Comparison of ENCODE assay signal across 14 cellular contexts in genomic region chr1:62230724-62231123, GRCh38. TPM values are rescaled to one million over a fixed set of nuclear protein-coding genes. Genes with fewer than 3 reads are reported as not detected.
DNase-seq lines count a peak whose midpoint lies in the region; ATAC-seq, FAIRE-seq and TF ChIP-seq lines count a peak whose summit lies in the region.
"Had no signal": no experiment of that assay in that cellular context is flagged by ENCODE, and none has a peak within 500 bp of the region (broad histone marks: within the 10 kb centered on the region; RNA-seq: fewer than 3 reads in every experiment).

No MANE protein-coding gene starts in this region.

- H2BK15ac ChIP-seq in IMR-90 (ENCODE audit: low read depth, low read length): no peak overlapping the region

- no peak overlapping the region for H3K14ac ChIP-seq in IMR-90 (replicated peaks; ENCODE audit: low read depth, low read length)

- no peak overlapping the region for H3K23ac ChIP-seq in IMR-90 (ENCODE audit: low read depth, low read length)

- no peak overlapping the region for H2AFZ ChIP-seq in IMR-90 (replicated peaks; ENCODE audit: low read length, poor library complexity)

- H4K8ac ChIP-seq in IMR-90 (ENCODE audit: low read depth in 2 of 2, low read length in 2 of 2): no peak overlapping the region

- H4K20me1 ChIP-seq in IMR-90 (ENCODE audit: insufficient read depth, low read length): no peaks in the 10 kb centered on the region

- no peak for TF ChIP-seq RAD21 in IMR-90 (IDR thresholded peaks at IDR 0.05; ENCODE audit: low read length)

- no peak overlapping the region for H3K56ac ChIP-seq in IMR-90 (ENCODE audit: extremely low read depth, insufficient read depth, low read length)

- TF ChIP-seq CTCF in IMR-90 (conservative IDR thresholded peaks at IDR 0.05; ENCODE audit: low read depth, low read length) (no peak), astrocyte of the cerebellum (IDR thresholded peaks at IDR 0.05; ENCODE audit: low read depth, low read length, missing control alignments) (no peak), left lung (IDR thresholded peaks at IDR 0.05) (no peak), pancreas (IDR thresholded peaks at IDR 0.05) (no peak)

- peak; percentile 30 for DNase-seq in DMS53 treated with DMSO at 0.1 percent for 48 hours (lab: John Stamatoyannopoulos, UW; ENCODE audit: unreplicated experiment)
- DNase-seq in IMR-90: peak; percentile 19
- peak; percentile 13 for DNase-seq in astrocyte of the cerebellum (ENCODE audit: low read depth)
- DNase-seq in left lung: no peak
- no peak for DNase-seq in KBM-7
- no peak for DNase-seq in pancreas
- no peak for DNase-seq in COLO668 (lab: John Stamatoyannopoulos, UW; ENCODE audit: unreplicated experiment)
- DNase-seq in effector memory CD4-positive, alpha-beta T cell: no peak
- DNase-seq: activated CD4-positive, alpha-beta T cell treated with anti-CD3 and anti-CD28 coated beads, Interleukin-2, amount 50 U/mL, for 1 hour; hippocampal formation; NCI-H2029 had no signal

- in situ Hi-C loops in IMR-90 (cut with MboI; ENCODE audit: low sequenced_read_pairs): no loop called here
- in situ Hi-C loops in astrocyte of the cerebellum (cut with HindIII; ENCODE audit: low sequenced_read_pairs): no loop called here
- in situ Hi-C loops in KBM-7 (cut with MboI; ENCODE audit: low pct_unique_long_range_greater_than_20kb, low sequenced_read_pairs): no loop called here

- H3K4me3 ChIP-seq in IMR-90 (ENCODE audit: insufficient read depth, low read depth, low read length): no peak overlapping the region
- H3K4me3 ChIP-seq in astrocyte of the cerebellum (ENCODE audit: low read depth, low read length): no peak overlapping the region
- H3K4me3 ChIP-seq in left lung: no peak overlapping the region
- H3K4me3 ChIP-seq in pancreas: no peak overlapping the region
- H3K4me3 ChIP-seq in effector memory CD4-positive, alpha-beta T cell (ENCODE audit: insufficient read depth, low read depth, low read length, poor library complexity, severe bottlenecking): no peak overlapping the region
- H3K4me3 ChIP-seq: GM12878, SK-N-MC, testis had no signal

- 79% methylated on average over 2 of the region's 5 CpGs; no CpG with 5 or more reads in 1 of the 2 experiments for WGBS in IMR-90 (ENCODE audit: extremely low coverage in 2 of 2, insufficient read length in 1 of 2), 2 experiments
- WGBS in pancreas, 2 donors: 86 to 93% methylated on average over 5 of the region's 5 CpGs

- H3K36me3 ChIP-seq in IMR-90 (ENCODE audit: control insufficient read depth, insufficient read depth, low read length) (no peaks in the 10 kb centered on the region), left lung (no peaks in the 10 kb centered on the region), pancreas (no peaks in the 10 kb centered on the region)
- H3K36me3 ChIP-seq in effector memory CD4-positive, alpha-beta T cell (ENCODE audit: control insufficient read depth, insufficient read depth, low read length): no peaks in the 10 kb centered on the region

- H3K4ac ChIP-seq in IMR-90 (ENCODE audit: low read depth, low read length): no peak overlapping the region

- no peak overlapping the region for H2BK5ac ChIP-seq in IMR-90 (ENCODE audit: low read depth, low read length, poor library complexity, severe bottlenecking)

- FAIRE-seq in pancreas (lab: Jason Lieb, UNC): no peak
- FAIRE-seq: GM12878 had no signal

- H4K5ac ChIP-seq in IMR-90 (ENCODE audit: low read depth, low read length): no peak overlapping the region

- dilution Hi-C loops in IMR-90 (cut with HindIII; ENCODE audit: low sequenced_read_pairs, unreplicated experiment): no loop called here

- ATAC-seq in IMR-90 (ENCODE audit: low read depth): no peak
- peak; percentile 49 for ATAC-seq in left lung
- ATAC-seq in pancreas: no peak
- ATAC-seq: GM12878 had no signal

- H3K18ac ChIP-seq in IMR-90 (ENCODE audit: low read depth, low read length): no peak overlapping the region

- no peak overlapping the region for H2AK9ac ChIP-seq in IMR-90 (replicated peaks; ENCODE audit: low read depth, low read length, poor library complexity)

- H3K27me3 ChIP-seq in IMR-90 (ENCODE audit: control insufficient read depth, insufficient read depth, low read length) (no peaks in the 10 kb centered on the region), left lung (no peaks in the 10 kb centered on the region), pancreas (no peaks in the 10 kb centered on the region)
- H3K27me3 ChIP-seq in effector memory CD4-positive, alpha-beta T cell (replicated peaks; ENCODE audit: control insufficient read depth, insufficient read depth, low read length, poor library complexity, severe bottlenecking): no peaks in the 10 kb centered on the region
- H3K27me3 ChIP-seq: testis had no signal

- POLR2A ChIA-PET in IMR-90 (lab: Charles Lee; ENCODE audit: unreplicated experiment): no interaction called here

- no peak for TF ChIP-seq POLR2A in IMR-90 (IDR thresholded peaks at IDR 0.05; ENCODE audit: low read depth, low read length)

- H4K91ac ChIP-seq in IMR-90 (ENCODE audit: insufficient read depth, low read depth, low read length): no peak overlapping the region

- no peaks in the 10 kb centered on the region for H3K9me1 ChIP-seq in IMR-90 (ENCODE audit: insufficient read depth, low read length)

- CTCF ChIA-PET in IMR-90 (lab: Yijun Ruan, JAX): no interaction called here

- H3K79me1 ChIP-seq in IMR-90 (ENCODE audit: low read depth in 1 of 2, low read length in 2 of 2): no peaks in the 10 kb centered on the region

- H3K9me3 ChIP-seq in IMR-90 (ENCODE audit: control insufficient read depth, insufficient read depth, low read length) (peaks cover 15% of the 10 kb centered on the region), left lung (no peaks in the 10 kb centered on the region), pancreas (no peaks in the 10 kb centered on the region)
- H3K9me3 ChIP-seq in effector memory CD4-positive, alpha-beta T cell (ENCODE audit: control insufficient read depth, low read length): no peaks in the 10 kb centered on the region
- H3K9me3 ChIP-seq: testis had no signal

- H2AK5ac ChIP-seq in IMR-90 (ENCODE audit: low read depth, low read length): no peak overlapping the region

- no TSS peak for BruUV-seq in IMR-90 (replicated peaks; lab: Mats Ljungman, UMichigan)

- H2BK120ac ChIP-seq in IMR-90 (ENCODE audit: low read depth, low read length): no peak overlapping the region

- no peak overlapping the region for H3K4me2 ChIP-seq in IMR-90 (ENCODE audit: low read depth, low read length)

- H2BK20ac ChIP-seq in IMR-90 (ENCODE audit: low read depth, low read length): no peak overlapping the region

- intact Hi-C loops in IMR-90 (cut with micrococcal nuclease): no loop called here
- intact Hi-C loops in left lung (cut with DNase I): no loop called here
- intact Hi-C loops in pancreas (cut with DNase I): no loop called here

- H3K9ac ChIP-seq in IMR-90 (ENCODE audit: low read depth, low read length): no peak overlapping the region

- H3K27ac ChIP-seq in IMR-90 (ENCODE audit: insufficient read depth, low read length): no peak overlapping the region
- H3K27ac ChIP-seq in left lung: no peak overlapping the region
- no peak overlapping the region for H3K27ac ChIP-seq in pancreas
- no peak overlapping the region for H3K27ac ChIP-seq in effector memory CD4-positive, alpha-beta T cell (ENCODE audit: insufficient read depth, low read length, poor library complexity, severe bottlenecking)
- H3K27ac ChIP-seq: SK-N-MC, testis had no signal

- H3K4me1 ChIP-seq in IMR-90 (ENCODE audit: control insufficient read depth, insufficient read depth, low read length): no peaks in the 10 kb centered on the region
- H3K4me1 ChIP-seq in left lung: no peaks in the 10 kb centered on the region
- no peaks in the 10 kb centered on the region for H3K4me1 ChIP-seq in pancreas
- H3K4me1 ChIP-seq in effector memory CD4-positive, alpha-beta T cell (ENCODE audit: control insufficient read depth, insufficient read depth, low read length, poor library complexity, severe bottlenecking): no peaks in the 10 kb centered on the region
- H3K4me1 ChIP-seq: testis had no signal

TF ChIP-seq in IMR-90, 13 proteins besides CTCF, POLR2A, EP300 and RAD21 (continues in another document):
- TF ChIP-seq CHD1 (IDR thresholded peaks at IDR 0.05; ENCODE audit: low read depth, low read length) (no peak), RCOR1 (IDR thresholded peaks at IDR 0.05; ENCODE audit: insufficient replicate concordance, low read length) (no peak), BHLHE40 (IDR thresholded peaks at IDR 0.05; ENCODE audit: low read depth, low read length) (no peak), MAFK (IDR thresholded peaks at IDR 0.05; ENCODE audit: low read depth, low read length) (no peak), FOS (IDR thresholded peaks at IDR 0.05; ENCODE audit: low read depth, low read length) (no peak), USF2 (IDR thresholded peaks at IDR 0.05; ENCODE audit: low read depth, low read length) (no peak), NFE2L2 (IDR thresholded peaks at IDR 0.05; ENCODE audit: low read depth, low read length) (no peak), ELK1 (IDR thresholded peaks at IDR 0.05; ENCODE audit: borderline replicate concordance, low read depth, low read length) (no peak), MXI1 (IDR thresholded peaks at IDR 0.05; ENCODE audit: borderline replicate concordance, low read depth, low read length) (no peak), SMC3 (IDR thresholded peaks at IDR 0.05; ENCODE audit: low read depth, low read length) (no peak)

RNA-seq across cellular contexts. Expression of gene L1TD1, which starts 36.1 kb away (rescaled TPM):
- total RNA-seq in IMR-90 (2012; rRNA removed): not detected in 2 replicates
- not detected in 2 replicates for polyA plus RNA-seq in IMR-90 (2012; rRNA removed)
- polyA plus RNA-seq in IMR-90 (2012; cell fraction: cytosol; rRNA removed): not detected in 2 replicates
- not detected in 2 replicates for polyA plus RNA-seq in IMR-90 (2012; cell fraction: nucleus; rRNA removed; ENCODE audit: low replicate concordance)
- 1 to 10 TPM in 1 of 2 donors, under 1 TPM in 1; 0.93 to 1.3 TPM for total RNA-seq in left lung
- total RNA-seq in pancreas: under 1 TPM in 5 of 6 donors, not detected in 1; 0.03 to 0.28 (median 0.09) TPM
- polyA plus RNA-seq in pancreas: under 1 TPM in 1 of 2 donors, not detected in 1; 0.05 TPM

Comparison
In these comparisons a context has a peak if more than half of its experiments do, and no peak if none do; other contexts are left out.
1. DNase-seq: peak in DMS53 treated with DMSO at 0.1 percent for 48 hours (single experiment), IMR-90 (single experiment) and astrocyte of the cerebellum (single experiment); none in left lung (0 of 2), KBM-7 (single experiment), pancreas (0 of 6), COLO668 (single experiment) and effector memory CD4-positive, alpha-beta T cell (0 of 3).